1 cellular context compared by ENCODE assay signal in the genomic region with DNA sequence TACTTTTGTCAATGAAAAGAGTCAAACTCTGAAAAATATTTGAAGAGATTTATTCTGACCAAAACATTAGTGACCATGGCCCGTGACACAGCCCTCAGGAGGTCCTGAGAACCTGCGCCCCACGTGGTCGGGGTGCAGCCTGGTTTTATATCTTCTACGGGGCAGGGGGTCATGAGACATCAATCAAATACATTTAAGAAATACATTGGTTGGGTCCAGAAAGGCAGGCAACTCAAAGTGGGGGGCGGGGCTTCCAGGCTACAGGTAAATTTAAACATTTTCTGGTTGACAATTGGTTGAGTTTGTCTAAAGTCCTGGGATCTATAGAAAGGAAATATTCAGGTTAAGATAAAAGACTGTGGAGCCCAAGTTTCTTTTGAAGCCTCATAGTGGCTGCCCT.
A peak's percentile ranks its signal among the peaks of the same experiment; 100 is the strongest.
TF ChIP-seq lines count a peak whose summit lies in the region.

No MANE protein-coding gene starts in this region.

TF ChIP-seq in K562, 482 proteins besides CTCF, POLR2A, EP300 and RAD21:
- no peak for TF ChIP-seq ZNF212 (CRISPR knock-in tag; IDR thresholded peaks at IDR 0.05)
- TF ChIP-seq, protein P1, sequence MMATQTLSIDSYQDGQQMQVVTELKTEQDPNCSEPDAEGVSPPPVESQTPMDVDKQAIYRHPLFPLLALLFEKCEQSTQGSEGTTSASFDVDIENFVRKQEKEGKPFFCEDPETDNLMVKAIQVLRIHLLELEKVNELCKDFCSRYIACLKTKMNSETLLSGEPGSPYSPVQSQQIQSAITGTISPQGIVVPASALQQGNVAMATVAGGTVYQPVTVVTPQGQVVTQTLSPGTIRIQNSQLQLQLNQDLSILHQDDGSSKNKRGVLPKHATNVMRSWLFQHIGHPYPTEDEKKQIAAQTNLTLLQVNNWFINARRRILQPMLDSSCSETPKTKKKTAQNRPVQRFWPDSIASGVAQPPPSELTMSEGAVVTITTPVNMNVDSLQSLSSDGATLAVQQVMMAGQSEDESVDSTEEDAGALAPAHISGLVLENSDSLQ (IDR thresholded peaks at IDR 0.05) = peak; percentile 28; the same call in 1 of the 2 replicates
